In the genomic region with DNA sequence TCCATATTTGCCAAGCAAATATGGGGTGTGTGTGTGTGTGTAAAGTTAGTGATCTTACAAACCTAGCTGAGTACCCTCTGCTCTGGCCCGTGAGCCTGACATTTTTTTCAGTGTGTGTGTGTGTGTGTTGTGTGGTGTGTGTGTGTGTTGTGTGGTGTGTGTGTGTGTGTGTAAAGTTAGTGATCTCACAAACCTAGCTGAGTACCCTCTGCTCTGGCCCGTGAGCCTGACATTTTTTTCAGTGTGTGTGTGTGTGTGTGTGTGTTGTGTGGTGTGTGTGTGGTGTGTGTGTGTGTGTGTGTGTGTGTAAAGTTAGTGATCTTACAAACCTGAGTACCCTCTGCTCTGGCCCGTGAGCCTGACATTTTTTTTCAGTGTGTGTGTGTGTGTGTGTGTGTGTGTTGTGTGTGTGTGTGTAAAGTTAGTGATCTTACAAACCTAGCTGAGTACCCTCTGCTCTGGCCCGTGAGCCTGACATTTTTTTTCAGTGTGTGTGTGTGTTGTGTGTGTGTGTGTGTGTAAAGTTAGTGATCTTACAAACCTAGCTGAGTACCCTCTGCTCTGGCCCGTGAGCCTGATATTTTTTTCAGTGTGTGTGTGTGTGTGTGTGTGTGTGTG, we compare ENCODE assay signal across 1 cellular context.
TF ChIP-seq lines count a peak whose summit lies in the region.

No MANE protein-coding gene starts in this region.

TF ChIP-seq in HepG2, 621 proteins besides CTCF, POLR2A, EP300 and RAD21:
- TF ChIP-seq, protein P1, sequence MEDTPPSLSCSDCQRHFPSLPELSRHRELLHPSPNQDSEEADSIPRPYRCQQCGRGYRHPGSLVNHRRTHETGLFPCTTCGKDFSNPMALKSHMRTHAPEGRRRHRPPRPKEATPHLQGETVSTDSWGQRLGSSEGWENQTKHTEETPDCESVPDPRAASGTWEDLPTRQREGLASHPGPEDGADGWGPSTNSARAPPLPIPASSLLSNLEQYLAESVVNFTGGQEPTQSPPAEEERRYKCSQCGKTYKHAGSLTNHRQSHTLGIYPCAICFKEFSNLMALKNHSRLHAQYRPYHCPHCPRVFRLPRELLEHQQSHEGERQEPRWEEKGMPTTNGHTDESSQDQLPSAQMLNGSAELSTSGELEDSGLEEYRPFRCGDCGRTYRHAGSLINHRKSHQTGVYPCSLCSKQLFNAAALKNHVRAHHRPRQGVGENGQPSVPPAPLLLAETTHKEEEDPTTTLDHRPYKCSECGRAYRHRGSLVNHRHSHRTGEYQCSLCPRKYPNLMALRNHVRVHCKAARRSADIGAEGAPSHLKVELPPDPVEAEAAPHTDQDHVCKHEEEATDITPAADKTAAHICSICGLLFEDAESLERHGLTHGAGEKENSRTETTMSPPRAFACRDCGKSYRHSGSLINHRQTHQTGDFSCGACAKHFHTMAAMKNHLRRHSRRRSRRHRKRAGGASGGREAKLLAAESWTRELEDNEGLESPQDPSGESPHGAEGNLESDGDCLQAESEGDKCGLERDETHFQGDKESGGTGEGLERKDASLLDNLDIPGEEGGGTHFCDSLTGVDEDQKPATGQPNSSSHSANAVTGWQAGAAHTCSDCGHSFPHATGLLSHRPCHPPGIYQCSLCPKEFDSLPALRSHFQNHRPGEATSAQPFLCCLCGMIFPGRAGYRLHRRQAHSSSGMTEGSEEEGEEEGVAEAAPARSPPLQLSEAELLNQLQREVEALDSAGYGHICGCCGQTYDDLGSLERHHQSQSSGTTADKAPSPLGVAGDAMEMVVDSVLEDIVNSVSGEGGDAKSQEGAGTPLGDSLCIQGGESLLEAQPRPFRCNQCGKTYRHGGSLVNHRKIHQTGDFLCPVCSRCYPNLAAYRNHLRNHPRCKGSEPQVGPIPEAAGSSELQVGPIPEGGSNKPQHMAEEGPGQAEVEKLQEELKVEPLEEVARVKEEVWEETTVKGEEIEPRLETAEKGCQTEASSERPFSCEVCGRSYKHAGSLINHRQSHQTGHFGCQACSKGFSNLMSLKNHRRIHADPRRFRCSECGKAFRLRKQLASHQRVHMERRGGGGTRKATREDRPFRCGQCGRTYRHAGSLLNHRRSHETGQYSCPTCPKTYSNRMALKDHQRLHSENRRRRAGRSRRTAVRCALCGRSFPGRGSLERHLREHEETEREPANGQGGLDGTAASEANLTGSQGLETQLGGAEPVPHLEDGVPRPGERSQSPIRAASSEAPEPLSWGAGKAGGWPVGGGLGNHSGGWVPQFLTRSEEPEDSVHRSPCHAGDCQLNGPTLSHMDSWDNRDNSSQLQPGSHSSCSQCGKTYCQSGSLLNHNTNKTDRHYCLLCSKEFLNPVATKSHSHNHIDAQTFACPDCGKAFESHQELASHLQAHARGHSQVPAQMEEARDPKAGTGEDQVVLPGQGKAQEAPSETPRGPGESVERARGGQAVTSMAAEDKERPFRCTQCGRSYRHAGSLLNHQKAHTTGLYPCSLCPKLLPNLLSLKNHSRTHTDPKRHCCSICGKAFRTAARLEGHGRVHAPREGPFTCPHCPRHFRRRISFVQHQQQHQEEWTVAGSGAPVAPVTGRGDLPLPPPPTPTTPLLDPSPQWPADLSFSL (CRISPR knock-in tag; IDR thresholded peaks at IDR 0.05), result peak; percentile 85
